ENCODE assay signal across 1 cellular context in genomic region chr13:43879323-43880181, GRCh38.
A peak's percentile ranks its signal among the peaks of the same experiment; 100 is the strongest.
TF ChIP-seq lines count a peak whose summit lies in the region.

Gene CCDC122 (minus strand): TSS chr13:43879740. CDS start chr13:43869376, 10,364 bp downstream.
Gene LACC1 (plus strand): TSS chr13:43879904. CDS start chr13:43880986, 1,082 bp downstream.

TF ChIP-seq in HepG2, 621 proteins besides CTCF, POLR2A, EP300 and RAD21 (continued from another document and continues in another):
- TF ChIP-seq, protein P1, sequence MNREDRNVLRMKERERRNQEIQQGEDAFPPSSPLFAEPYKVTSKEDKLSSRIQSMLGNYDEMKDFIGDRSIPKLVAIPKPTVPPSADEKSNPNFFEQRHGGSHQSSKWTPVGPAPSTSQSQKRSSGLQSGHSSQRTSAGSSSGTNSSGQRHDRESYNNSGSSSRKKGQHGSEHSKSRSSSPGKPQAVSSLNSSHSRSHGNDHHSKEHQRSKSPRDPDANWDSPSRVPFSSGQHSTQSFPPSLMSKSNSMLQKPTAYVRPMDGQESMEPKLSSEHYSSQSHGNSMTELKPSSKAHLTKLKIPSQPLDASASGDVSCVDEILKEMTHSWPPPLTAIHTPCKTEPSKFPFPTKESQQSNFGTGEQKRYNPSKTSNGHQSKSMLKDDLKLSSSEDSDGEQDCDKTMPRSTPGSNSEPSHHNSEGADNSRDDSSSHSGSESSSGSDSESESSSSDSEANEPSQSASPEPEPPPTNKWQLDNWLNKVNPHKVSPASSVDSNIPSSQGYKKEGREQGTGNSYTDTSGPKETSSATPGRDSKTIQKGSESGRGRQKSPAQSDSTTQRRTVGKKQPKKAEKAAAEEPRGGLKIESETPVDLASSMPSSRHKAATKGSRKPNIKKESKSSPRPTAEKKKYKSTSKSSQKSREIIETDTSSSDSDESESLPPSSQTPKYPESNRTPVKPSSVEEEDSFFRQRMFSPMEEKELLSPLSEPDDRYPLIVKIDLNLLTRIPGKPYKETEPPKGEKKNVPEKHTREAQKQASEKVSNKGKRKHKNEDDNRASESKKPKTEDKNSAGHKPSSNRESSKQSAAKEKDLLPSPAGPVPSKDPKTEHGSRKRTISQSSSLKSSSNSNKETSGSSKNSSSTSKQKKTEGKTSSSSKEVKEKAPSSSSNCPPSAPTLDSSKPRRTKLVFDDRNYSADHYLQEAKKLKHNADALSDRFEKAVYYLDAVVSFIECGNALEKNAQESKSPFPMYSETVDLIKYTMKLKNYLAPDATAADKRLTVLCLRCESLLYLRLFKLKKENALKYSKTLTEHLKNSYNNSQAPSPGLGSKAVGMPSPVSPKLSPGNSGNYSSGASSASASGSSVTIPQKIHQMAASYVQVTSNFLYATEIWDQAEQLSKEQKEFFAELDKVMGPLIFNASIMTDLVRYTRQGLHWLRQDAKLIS (CRISPR knock-in tag; IDR thresholded peaks at IDR 0.05) = no peak
- TF ChIP-seq ZKSCAN8 (CRISPR knock-in tag; IDR thresholded peaks at IDR 0.05; ENCODE audit: borderline replicate concordance) = no peak
- TF ChIP-seq, protein P2, sequence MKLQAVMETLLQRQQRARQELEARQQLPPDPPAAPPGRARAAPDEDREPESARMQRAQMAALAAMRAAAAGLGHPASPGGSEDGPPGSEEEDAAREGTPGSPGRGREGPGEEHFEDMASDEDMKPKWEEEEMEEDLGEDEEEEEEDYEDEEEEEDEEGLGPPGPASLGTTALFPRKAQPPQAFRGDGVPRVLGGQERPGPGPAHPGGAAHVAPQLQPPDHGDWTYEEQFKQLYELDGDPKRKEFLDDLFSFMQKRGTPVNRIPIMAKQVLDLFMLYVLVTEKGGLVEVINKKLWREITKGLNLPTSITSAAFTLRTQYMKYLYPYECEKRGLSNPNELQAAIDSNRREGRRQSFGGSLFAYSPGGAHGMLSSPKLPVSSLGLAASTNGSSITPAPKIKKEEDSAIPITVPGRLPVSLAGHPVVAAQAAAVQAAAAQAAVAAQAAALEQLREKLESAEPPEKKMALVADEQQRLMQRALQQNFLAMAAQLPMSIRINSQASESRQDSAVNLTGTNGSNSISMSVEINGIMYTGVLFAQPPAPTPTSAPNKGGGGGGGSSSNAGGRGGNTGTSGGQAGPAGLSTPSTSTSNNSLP (IDR thresholded peaks at IDR 0.05; ENCODE audit: low read depth, low read length) = no peak
- TF ChIP-seq REL (CRISPR knock-in tag; conservative IDR thresholded peaks at IDR 0.05) = peak; percentile 78; the same call in 1 of the 2 replicates
- TF ChIP-seq FOSL1 (CRISPR knock-in tag; IDR thresholded peaks at IDR 0.05; ENCODE audit: borderline replicate concordance) = no peak
- peak; percentile 89 for TF ChIP-seq ATF7-NPFF (CRISPR knock-in tag; IDR thresholded peaks at IDR 0.05; ENCODE audit: low read depth)
- no peak; the same call in 1 of the 2 replicates for TF ChIP-seq NFKB2 (CRISPR knock-in tag; IDR thresholded peaks at IDR 0.05; ENCODE audit: borderline replicate concordance)
- no peak for TF ChIP-seq ZNF24 (IDR thresholded peaks at IDR 0.05)
- no peak; the same call in 1 of the 2 replicates for TF ChIP-seq SALL2 (CRISPR knock-in tag; IDR thresholded peaks at IDR 0.05)
- peak; percentile 81 for TF ChIP-seq POLR2G (IDR thresholded peaks at IDR 0.05; ENCODE audit: low read depth, low read length)
- TF ChIP-seq MBNL3 (CRISPR knock-in tag; conservative IDR thresholded peaks at IDR 0.05) = no peak
- TF ChIP-seq ZBTB20 (CRISPR knock-in tag; IDR thresholded peaks at IDR 0.05; ENCODE audit: borderline replicate concordance, low read depth) = peak; percentile 41; the same call in 1 of the 2 replicates
- TF ChIP-seq MXD3 (CRISPR knock-in tag; IDR thresholded peaks at IDR 0.05) = peak; percentile 86
- TF ChIP-seq CREB3 (CRISPR knock-in tag; IDR thresholded peaks at IDR 0.05) = 0 out of 2 replicates have a peak, but pooled peaks have one; percentile 72
- TF ChIP-seq ZNF136 (CRISPR knock-in tag; IDR thresholded peaks at IDR 0.05; ENCODE audit: low read depth) = no peak
- peak; percentile 64; the same call in 1 of the 2 replicates for TF ChIP-seq ZNF792 (CRISPR knock-in tag; IDR thresholded peaks at IDR 0.05)
- 0 out of 2 replicates have a peak, but pooled peaks have one; percentile 12 for TF ChIP-seq FOXK1 (CRISPR knock-in tag; IDR thresholded peaks at IDR 0.05; ENCODE audit: borderline replicate concordance, low read depth)
- TF ChIP-seq YEATS4 (CRISPR knock-in tag; IDR thresholded peaks at IDR 0.05; ENCODE audit: borderline replicate concordance) = peak; percentile 83; the same call in 1 of the 2 replicates
- peak; percentile 74; the same call in 1 of the 2 replicates for TF ChIP-seq ZNF589 (CRISPR knock-in tag; conservative IDR thresholded peaks at IDR 0.05)
- no peak for TF ChIP-seq SYNCRIP (IDR thresholded peaks at IDR 0.05; ENCODE audit: insufficient read depth, low read depth, low read length)
- peak; percentile 67 for TF ChIP-seq MYC (CRISPR knock-in tag; IDR thresholded peaks at IDR 0.05; ENCODE audit: borderline replicate concordance)
- no peak for TF ChIP-seq LCORL (IDR thresholded peaks at IDR 0.05)
- peak; percentile 44; the same call in 1 of the 2 replicates for TF ChIP-seq LCORL (CRISPR knock-in tag; IDR thresholded peaks at IDR 0.05)
- TF ChIP-seq, protein P3, sequence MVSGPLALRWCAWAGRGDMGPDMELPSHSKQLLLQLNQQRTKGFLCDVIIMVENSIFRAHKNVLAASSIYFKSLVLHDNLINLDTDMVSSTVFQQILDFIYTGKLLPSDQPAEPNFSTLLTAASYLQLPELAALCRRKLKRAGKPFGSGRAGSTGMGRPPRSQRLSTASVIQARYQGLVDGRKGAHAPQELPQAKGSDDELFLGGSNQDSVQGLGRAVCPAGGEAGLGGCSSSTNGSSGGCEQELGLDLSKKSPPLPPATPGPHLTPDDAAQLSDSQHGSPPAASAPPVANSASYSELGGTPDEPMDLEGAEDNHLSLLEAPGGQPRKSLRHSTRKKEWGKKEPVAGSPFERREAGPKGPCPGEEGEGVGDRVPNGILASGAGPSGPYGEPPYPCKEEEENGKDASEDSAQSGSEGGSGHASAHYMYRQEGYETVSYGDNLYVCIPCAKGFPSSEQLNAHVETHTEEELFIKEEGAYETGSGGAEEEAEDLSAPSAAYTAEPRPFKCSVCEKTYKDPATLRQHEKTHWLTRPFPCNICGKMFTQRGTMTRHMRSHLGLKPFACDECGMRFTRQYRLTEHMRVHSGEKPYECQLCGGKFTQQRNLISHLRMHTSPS (CRISPR knock-in tag; IDR thresholded peaks at IDR 0.05; ENCODE audit: low read depth) = peak; percentile 4; the same call in 1 of the 2 replicates
- 0 out of 2 replicates have a peak, but pooled peaks have one; percentile 44 for TF ChIP-seq THAP11 (CRISPR knock-in tag; IDR thresholded peaks at IDR 0.05)
- no peak for TF ChIP-seq TEAD3 (CRISPR knock-in tag; optimal IDR thresholded peaks at IDR 0.05; ENCODE audit: borderline replicate concordance)
- no peak for TF ChIP-seq BCLAF1 (IDR thresholded peaks at IDR 0.05)
- TF ChIP-seq EZH2 (conservative IDR thresholded peaks at IDR 0.05; ENCODE audit: low read depth, low read length) = no peak
- no peak for TF ChIP-seq ZNF460 (CRISPR knock-in tag; IDR thresholded peaks at IDR 0.05; ENCODE audit: borderline replicate concordance)
- TF ChIP-seq NRL (CRISPR knock-in tag; IDR thresholded peaks at IDR 0.05; ENCODE audit: borderline replicate concordance) = peak; percentile 71; the same call in 1 of the 2 replicates
- no peak; the same call in 1 of the 2 replicates for TF ChIP-seq ZNF431 (CRISPR knock-in tag; IDR thresholded peaks at IDR 0.05; ENCODE audit: borderline replicate concordance, low read depth)
- TF ChIP-seq ZBTB38 (CRISPR knock-in tag; IDR thresholded peaks at IDR 0.05) = no peak
- TF ChIP-seq SMYD3 (CRISPR knock-in tag; IDR thresholded peaks at IDR 0.05) = 0 out of 2 replicates have a peak, but pooled peaks have one; percentile 21
- peak; percentile 71; the same call in 1 of the 2 replicates for TF ChIP-seq ZFP91 (CRISPR knock-in tag; IDR thresholded peaks at IDR 0.05; ENCODE audit: borderline replicate concordance)
- no peak for TF ChIP-seq CENPX (CRISPR knock-in tag; IDR thresholded peaks at IDR 0.05)
- TF ChIP-seq ZNF143 (CRISPR knock-in tag; IDR thresholded peaks at IDR 0.05) = 0 out of 2 replicates have a peak, but pooled peaks have one; percentile 32
- TF ChIP-seq CSRNP1 (CRISPR knock-in tag; IDR thresholded peaks at IDR 0.05) = peak; percentile 68
- TF ChIP-seq NR2C2 (CRISPR knock-in tag; IDR thresholded peaks at IDR 0.05; ENCODE audit: borderline replicate concordance) = peak; percentile 37; the same call in 1 of the 2 replicates
- TF ChIP-seq FOXP1 (IDR thresholded peaks at IDR 0.05) = no peak
- TF ChIP-seq FOXP1 (CRISPR knock-in tag; IDR thresholded peaks at IDR 0.05) = no peak
- 0 out of 2 replicates have a peak, but pooled peaks have one; percentile 32 for TF ChIP-seq MXD4 (CRISPR knock-in tag; IDR thresholded peaks at IDR 0.05)
- TF ChIP-seq ZNF446 (CRISPR knock-in tag; IDR thresholded peaks at IDR 0.05) = 0 out of 2 replicates have a peak, but pooled peaks have one; percentile 71
- no peak for TF ChIP-seq KMT2A (CRISPR knock-in tag; IDR thresholded peaks at IDR 0.05)
- no peak; the same call in 1 of the 2 replicates for TF ChIP-seq ETV5 (CRISPR knock-in tag; IDR thresholded peaks at IDR 0.05; ENCODE audit: borderline replicate concordance)
- no peak for TF ChIP-seq HNRNPH1 (optimal IDR thresholded peaks at IDR 0.05; ENCODE audit: low read depth, low read length)
- TF ChIP-seq ZBTB2 (CRISPR knock-in tag; IDR thresholded peaks at IDR 0.05; ENCODE audit: low read depth) = peak; percentile 43
- peak; percentile 92 for TF ChIP-seq CHD2 (IDR thresholded peaks at IDR 0.05; ENCODE audit: low read depth, low read length)
- no peak for TF ChIP-seq HHEX (CRISPR knock-in tag; IDR thresholded peaks at IDR 0.05)
- TF ChIP-seq ZNF670 (CRISPR knock-in tag; IDR thresholded peaks at IDR 0.05; ENCODE audit: borderline replicate concordance) = no peak
- peak; percentile 35 to 72; a peak in 2 of 4 replicates for TF ChIP-seq KLF16 (CRISPR knock-in tag; IDR thresholded peaks at IDR 0.05)
- TF ChIP-seq CCAR2 (optimal IDR thresholded peaks at IDR 0.05; ENCODE audit: low read depth, low read length) = no peak
- peak; percentile 70; the same call in 1 of the 2 replicates for TF ChIP-seq ZNF562 (CRISPR knock-in tag; IDR thresholded peaks at IDR 0.05; ENCODE audit: borderline replicate concordance)
